In the genomic region with DNA sequence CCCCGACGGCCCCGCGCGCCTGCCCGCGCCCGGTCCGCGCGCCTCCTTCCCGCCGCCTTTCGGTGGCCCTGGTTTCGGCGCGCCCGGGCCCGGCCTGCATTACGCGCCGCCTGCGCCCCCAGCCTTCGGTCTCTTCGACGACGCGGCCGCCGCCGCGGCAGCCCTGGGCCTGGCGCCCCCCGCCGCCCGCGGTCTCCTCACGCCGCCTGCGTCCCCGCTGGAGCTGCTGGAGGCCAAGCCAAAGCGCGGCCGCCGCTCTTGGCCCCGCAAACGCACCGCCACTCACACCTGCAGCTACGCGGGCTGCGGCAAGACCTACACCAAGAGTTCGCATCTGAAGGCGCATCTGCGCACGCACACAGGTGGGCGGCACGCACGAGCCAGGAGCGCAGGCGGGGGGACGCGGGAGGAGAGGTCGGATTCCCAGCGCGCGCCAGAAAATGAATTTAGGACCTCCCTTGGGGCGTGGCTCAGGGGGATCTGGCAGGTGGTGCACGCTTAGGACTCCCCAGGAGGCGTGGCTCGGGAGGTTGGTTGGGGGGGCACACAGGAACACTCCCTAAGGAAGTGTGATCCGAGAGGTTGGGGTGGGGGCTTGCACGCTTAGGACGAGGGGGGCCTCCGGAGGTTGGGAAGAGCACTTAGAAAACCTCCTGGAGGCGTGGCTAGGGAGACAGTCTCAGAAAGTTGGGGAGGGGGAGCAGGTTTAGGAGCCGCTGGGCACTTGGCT, we compare ENCODE assay signal across 1 cellular context.
TF ChIP-seq lines count a peak whose summit lies in the region.

No MANE protein-coding gene starts in this region.

TF ChIP-seq in endothelial cell of umbilical vein, 7 proteins besides CTCF, POLR2A, EP300 and RAD21 (continued from another document):
- TF ChIP-seq, protein P1, sequence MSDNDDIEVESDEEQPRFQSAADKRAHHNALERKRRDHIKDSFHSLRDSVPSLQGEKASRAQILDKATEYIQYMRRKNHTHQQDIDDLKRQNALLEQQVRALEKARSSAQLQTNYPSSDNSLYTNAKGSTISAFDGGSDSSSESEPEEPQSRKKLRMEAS (IDR thresholded peaks at IDR 0.05; ENCODE audit: insufficient read depth, insufficient read length): no peak
- TF ChIP-seq POLR2AphosphoS5 (IDR thresholded peaks at IDR 0.05; ENCODE audit: insufficient read depth, low read depth, low read length) (no peak), EZH2 (IDR thresholded peaks at IDR 0.05; ENCODE audit: borderline replicate concordance, low read depth, low read length, severe bottlenecking) (no peak)
